10 cellular contexts compared by ENCODE assay signal in genomic region chr20:47857142-47857993, GRCh38.
DNase-seq lines count a peak whose midpoint lies in the region; ATAC-seq and TF ChIP-seq lines count a peak whose summit lies in the region.
"Had no signal": no experiment of that assay in that cellular context is flagged by ENCODE, and none has a peak within 500 bp of the region (broad histone marks: within the 10 kb centered on the region; RNA-seq: fewer than 3 reads in every experiment).

No MANE protein-coding gene starts in this region.

- peak; percentile 71 for ATAC-seq in omental fat pad (ENCODE audit: low FRiP score)
- no peak for ATAC-seq in GM19324 (IDR thresholded peaks at IDR 0.05; ENCODE audit: low FRiP score, unreplicated experiment)
- ATAC-seq: upper lobe of right lung had no signal

- 33% methylated on average over 17 of the region's 18 CpGs for WGBS in esophagus muscularis mucosa

- peak overlapping the region in 1 of 10 experiments; percentile 1; a peak in 1 of 20 replicates for H3K4me3 ChIP-seq in BLaER1 treated with 17β-estradiol and CSF1 and Interleukin-3, amounts not matched to agents 10 nM and 100 nM
- H3K4me3 ChIP-seq in HUES48 (ENCODE audit: low read depth, low read length) (no peak overlapping the region), esophagus muscularis mucosa (peak overlapping the region in 2 of 4 donors; percentile 12 to 26)
- H3K4me3 ChIP-seq: SK-N-MC, upper lobe of right lung had no signal

- peaks cover 3 to 18% (median 11%) of the 10 kb centered on the region in 11 experiments; a peak in 18 of 22 replicates for H3K9me3 ChIP-seq in BLaER1 treated with 17β-estradiol and CSF1 and Interleukin-3, amounts not matched to agents 10 nM and 100 nM (replicated peaks in 1 of 11)
- H3K9me3 ChIP-seq in HUES48 (ENCODE audit: control insufficient read depth, insufficient read depth, low read length) (peaks cover 4% of the 10 kb centered on the region; the same call in 1 of the 2 replicates), esophagus muscularis mucosa (peaks cover 0 to 7% (median 0%) of the 10 kb centered on the region in 4 donors)
- H3K9me3 ChIP-seq: upper lobe of right lung had no signal

- peak overlapping the region in 9 of 11 experiments; percentile 13 to 64 (median 39); a peak in 14 of 22 replicates for H3K9ac ChIP-seq in BLaER1 treated with 17β-estradiol and CSF1 and Interleukin-3, amounts not matched to agents 10 nM and 100 nM
- no peak overlapping the region for H3K9ac ChIP-seq in HUES48 (ENCODE audit: low read depth, low read length)

- peak overlapping the region in 9 of 11 experiments; percentile 26 to 66 (median 52); a peak in 17 of 22 replicates for H3K27ac ChIP-seq in BLaER1 treated with 17β-estradiol and CSF1 and Interleukin-3, amounts not matched to agents 10 nM and 100 nM
- H3K27ac ChIP-seq in HUES48 (ENCODE audit: low read depth, low read length) = peak overlapping the region; percentile 64
- H3K27ac ChIP-seq in esophagus muscularis mucosa (replicated peaks in 1 of 4) = peak overlapping the region; percentile 77 to 80 (median 79)
- H3K27ac ChIP-seq: SK-N-MC, upper lobe of right lung had no signal

- no peak for DNase-seq in esophagus muscularis mucosa (ENCODE audit: extremely low spot score)
- no peak for DNase-seq in omental fat pad (ENCODE audit: low spot score)
- no peak for DNase-seq in SW 1271 (lab: John Stamatoyannopoulos, UW)
- no peak for DNase-seq in stimulated activated CD8-positive, alpha-beta memory T cell treated with anti-CD3 and anti-CD28 coated beads, Interleukin-4, amount 100 ng/mL, for 48 hours
- DNase-seq in amniotic stem cell (lab: John Stamatoyannopoulos, UW) = no peak
- DNase-seq: upper lobe of right lung had no signal

- peak overlapping the region; percentile 52 to 87 (median 77) for H3K4me2 ChIP-seq in BLaER1 treated with 17β-estradiol and CSF1 and Interleukin-3, amounts not matched to agents 10 nM and 100 nM

- no peak for TF ChIP-seq CTCF in esophagus muscularis mucosa (IDR thresholded peaks at IDR 0.05)
- TF ChIP-seq CTCF in omental fat pad (IDR thresholded peaks at IDR 0.05) = no peak

- no peaks in the 10 kb centered on the region for H4K20me1 ChIP-seq in BLaER1 treated with 17β-estradiol and CSF1 and Interleukin-3, amounts not matched to agents 10 nM and 100 nM

- H3K36me3 ChIP-seq in BLaER1 treated with 17β-estradiol and CSF1 and Interleukin-3, amounts not matched to agents 10 nM and 100 nM = no peaks in the 10 kb centered on the region
- H3K36me3 ChIP-seq in HUES48 (ENCODE audit: control insufficient read depth, insufficient read depth, low read length) (no peaks in the 10 kb centered on the region), esophagus muscularis mucosa (no peaks in the 10 kb centered on the region)
- H3K36me3 ChIP-seq: upper lobe of right lung had no signal

- no peak for TF ChIP-seq EP300 in esophagus muscularis mucosa (IDR thresholded peaks at IDR 0.05)

- intact Hi-C loops in esophagus muscularis mucosa (cut with DNase I) = no loop called here

- peaks cover 24 to 52% (median 44%) of the 10 kb centered on the region in 10 experiments for H3K4me1 ChIP-seq in BLaER1 treated with 17β-estradiol and CSF1 and Interleukin-3, amounts not matched to agents 10 nM and 100 nM
- peaks cover 8% of the 10 kb centered on the region for H3K4me1 ChIP-seq in HUES48 (ENCODE audit: control insufficient read depth, insufficient read depth, low read length)
- peaks cover 8 to 26% (median 21%) of the 10 kb centered on the region in 4 donors for H3K4me1 ChIP-seq in esophagus muscularis mucosa
- H3K4me1 ChIP-seq: upper lobe of right lung had no signal

- H3K27me3 ChIP-seq in BLaER1 treated with 17β-estradiol and CSF1 and Interleukin-3, amounts not matched to agents 10 nM and 100 nM = no peaks in the 10 kb centered on the region
- H3K27me3 ChIP-seq in HUES48 (ENCODE audit: control insufficient read depth, insufficient read depth, low read length) (no peaks in the 10 kb centered on the region), esophagus muscularis mucosa (no peaks in the 10 kb centered on the region)
- H3K27me3 ChIP-seq: upper lobe of right lung had no signal

- TF ChIP-seq POLR2A in esophagus muscularis mucosa (IDR thresholded peaks at IDR 0.05; ENCODE audit: low read depth) = no peak
